In the genomic region with DNA sequence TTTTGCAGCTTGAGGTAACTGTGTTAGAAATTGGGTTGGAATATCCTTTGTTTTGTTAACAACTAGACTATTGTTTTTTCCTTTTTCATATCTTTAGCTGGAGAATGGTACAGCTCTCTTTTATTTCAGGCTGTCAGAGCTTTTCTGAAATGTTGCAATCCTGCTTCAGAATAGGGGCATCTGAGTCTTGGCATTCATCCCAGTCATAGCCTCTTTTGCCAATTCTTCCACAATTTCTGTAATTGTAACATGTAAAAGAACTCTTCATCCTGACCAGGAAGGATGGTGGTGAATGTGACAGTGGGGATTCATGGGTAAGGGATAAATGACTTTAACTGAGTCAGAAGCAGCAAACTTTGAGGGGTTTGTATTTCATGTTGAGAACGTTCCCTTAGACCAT, we compare ENCODE assay signal across 19 cellular contexts.
DNase-seq lines count a peak whose midpoint lies in the region; ATAC-seq and TF ChIP-seq lines count a peak whose summit lies in the region.
"Had no signal": no experiment of that assay in that cellular context is flagged by ENCODE, and none has a peak within 500 bp of the region (broad histone marks: within the 10 kb centered on the region; RNA-seq: fewer than 3 reads in every experiment).

No MANE protein-coding gene starts in this region.

- TF ChIP-seq CTCF in fibroblast of the aortic adventitia (IDR thresholded peaks at IDR 0.05; ENCODE audit: insufficient read depth, low read length), result no peak
- TF ChIP-seq CTCF in retinal pigment epithelial cell (conservative IDR thresholded peaks at IDR 0.05; ENCODE audit: low read depth, low read length), result no peak

- H3K4me1 ChIP-seq in GM23248 (ENCODE audit: insufficient read depth), result peaks cover 20% of the 10 kb centered on the region
- H3K4me1 ChIP-seq in trophoblast cell (ENCODE audit: control insufficient read depth in 1 of 2, insufficient read depth in 2 of 2, low read length in 2 of 2), result peaks cover 0 to 9% of the 10 kb centered on the region in 2 experiments

- H2BK5ac ChIP-seq in trophoblast cell (ENCODE audit: low read depth, low read length, poor library complexity), result no peak overlapping the region

- H3K36me3 ChIP-seq in GM23248 (ENCODE audit: low read depth) (no peaks in the 10 kb centered on the region), trophoblast cell (ENCODE audit: control insufficient read depth in 1 of 2, insufficient read depth in 2 of 2, low read length in 2 of 2) (no peaks in the 10 kb centered on the region)
- H3K36me3 ChIP-seq: left ventricle myocardium inferior, right atrium auricular region, upper lobe of left lung had no signal

- peaks cover 24% of the 10 kb centered on the region for H3F3A ChIP-seq in GM23248 (ENCODE audit: insufficient read depth)

- 55 to 63% methylated on average over 1 of the region's 1 CpG for WGBS in GM23248 (ENCODE audit: low coverage in 1 of 2, low lambda C conversion rate in 2 of 2, missing lambda C conversion rate in 2 of 2), 2 experiments
- WGBS in trophoblast cell (ENCODE audit: extremely low coverage, insufficient coverage, insufficient read length), result no CpG with 5 or more reads among the region's 1 CpG

- no peak overlapping the region for H3K23ac ChIP-seq in trophoblast cell (ENCODE audit: low read length)

- no peaks in the 10 kb centered on the region for H3K79me2 ChIP-seq in GM23248 (ENCODE audit: insufficient read depth)
- H3K79me2 ChIP-seq in trophoblast cell (ENCODE audit: control insufficient read depth, insufficient read depth, low read length, poor library complexity), result no peaks in the 10 kb centered on the region

- H2BK120ac ChIP-seq in trophoblast cell (ENCODE audit: insufficient read depth, low read length, poor library complexity), result no peak overlapping the region

- ATAC-seq in HG03280 (IDR thresholded peaks at IDR 0.05; ENCODE audit: unreplicated experiment), result no peak
- ATAC-seq: activated naive CD8-positive, alpha-beta T cell treated with anti-CD3 and anti-CD28 coated beads, Interleukin-2, amount 50 U/mL, for 24 hours; HepG2; natural killer cell treated with Interleukin-12 subunit alpha and Interleukin-12 subunit beta and Interleukin-15 and Interleukin-18, amount 100 ng/mL, for 72 hours had no signal

- H4K20me1 ChIP-seq in GM23248 (ENCODE audit: insufficient read depth), result no peaks in the 10 kb centered on the region

- H3K18ac ChIP-seq in trophoblast cell (ENCODE audit: low read length), result no peak overlapping the region

- H2BK12ac ChIP-seq in trophoblast cell (ENCODE audit: low read length), result no peak overlapping the region

- H3K4me3 ChIP-seq in GM23248 (no peak overlapping the region), fibroblast of the aortic adventitia (ENCODE audit: low read depth, low read length) (no peak overlapping the region), retinal pigment epithelial cell (ENCODE audit: low read length) (no peak overlapping the region), trophoblast cell (ENCODE audit: low read depth, low read length) (no peak overlapping the region)
- H3K4me3 ChIP-seq: coronary artery, left ventricle myocardium inferior, right atrium auricular region, upper lobe of left lung had no signal

- H4K91ac ChIP-seq in trophoblast cell (ENCODE audit: low read depth, low read length), result no peak overlapping the region

- H3K4me2 ChIP-seq in GM23248 (ENCODE audit: unreplicated experiment), result no peak overlapping the region
- H3K4me2 ChIP-seq in trophoblast cell (ENCODE audit: low read length), result no peak overlapping the region

- H4K8ac ChIP-seq in trophoblast cell (ENCODE audit: low read depth, low read length), result no peak overlapping the region

- no peaks in the 10 kb centered on the region for H3K9me3 ChIP-seq in GM23248 (ENCODE audit: low read depth)
- H3K9me3 ChIP-seq in trophoblast cell (ENCODE audit: insufficient read depth, low read depth, low read length), result no peaks in the 10 kb centered on the region
- H3K9me3 ChIP-seq: left ventricle myocardium inferior, right atrium auricular region, upper lobe of left lung had no signal

- H3K27me3 ChIP-seq in GM23248 (replicated peaks; ENCODE audit: insufficient read depth) (no peaks in the 10 kb centered on the region), trophoblast cell (ENCODE audit: insufficient read depth, low read length) (no peaks in the 10 kb centered on the region)
- H3K27me3 ChIP-seq: right atrium auricular region, upper lobe of left lung had no signal

- H3K9me2 ChIP-seq in GM23248 (ENCODE audit: insufficient read depth), result no peaks in the 10 kb centered on the region

- no peak overlapping the region for H3K4ac ChIP-seq in trophoblast cell (ENCODE audit: low read depth, low read length)

- DNase-seq in GM23248, result peak; percentile 9
- DNase-seq in amniotic epithelial cell (ENCODE audit: low read depth), result peak; percentile 78
- DNase-seq in fibroblast of the aortic adventitia (ENCODE audit: low read depth), result peak; percentile 87
- DNase-seq in retinal pigment epithelial cell (ENCODE audit: low read depth), result peak; percentile 67
- no peak for DNase-seq in activated T-cell treated with anti-CD3 and anti-CD28 coated beads, Interleukin-2, amount 50 U/mL, for 1 hour
- no peak for DNase-seq in SK-N-DZ (ENCODE audit: low spot score)
- no peak for DNase-seq in trophoblast cell
- DNase-seq: activated naive CD8-positive, alpha-beta T cell treated with anti-CD3 and anti-CD28 coated beads, Interleukin-2, amount 50 U/mL, for 24 hours; activated T-cell treated with anti-CD3 and anti-CD28 coated beads, Interleukin-2, amount 50 U/mL, for 48 hours; left ventricle myocardium inferior; NCI-H1048; stimulated activated CD4-positive, alpha-beta T cell treated with anti-CD3 and anti-CD28 coated beads, Interleukin-2, amount 100 ng/mL, for 48 hours; stimulated activated CD8-positive, alpha-beta memory T cell treated with anti-CD3 and anti-CD28 coated beads, Interleukin-4, amount 100 ng/mL, for 48 hours; upper lobe of left lung had no signal

- H3K27ac ChIP-seq in GM23248, result no peak overlapping the region
- no peak overlapping the region for H3K27ac ChIP-seq in trophoblast cell (ENCODE audit: low read depth, low read length)
- H3K27ac ChIP-seq: coronary artery, left ventricle myocardium inferior, right atrium auricular region, upper lobe of left lung had no signal

- no peaks in the 10 kb centered on the region for H3K79me1 ChIP-seq in trophoblast cell (ENCODE audit: low read length)

- no peak overlapping the region for H3K14ac ChIP-seq in trophoblast cell (ENCODE audit: low read length)

- H4K12ac ChIP-seq in trophoblast cell (ENCODE audit: low read depth, low read length), result no peak overlapping the region

- in situ Hi-C loops in GM23248 (cut with MboI), result no loop called here

- H2AK5ac ChIP-seq in trophoblast cell (ENCODE audit: low read length), result no peak overlapping the region

- H3K9ac ChIP-seq in GM23248 (no peak overlapping the region), trophoblast cell (ENCODE audit: low read length) (no peak overlapping the region)

- H2AFZ ChIP-seq in GM23248 (no peak overlapping the region), trophoblast cell (ENCODE audit: insufficient read depth, low read length, poor library complexity) (no peak overlapping the region)

Comparison
In these comparisons a context has a peak if more than half of its experiments do, and no peak if none do; other contexts are left out.
1. DNase-seq: peak in GM23248 (single experiment), amniotic epithelial cell (single experiment), fibroblast of the aortic adventitia (single experiment) and retinal pigment epithelial cell (single experiment); none in activated T-cell treated with anti-CD3 and anti-CD28 coated beads, Interleukin-2, amount 50 U/mL, for 1 hour (single experiment), SK-N-DZ (single experiment) and trophoblast cell (0 of 2).